1 cellular context compared by ENCODE assay signal in the genomic region with DNA sequence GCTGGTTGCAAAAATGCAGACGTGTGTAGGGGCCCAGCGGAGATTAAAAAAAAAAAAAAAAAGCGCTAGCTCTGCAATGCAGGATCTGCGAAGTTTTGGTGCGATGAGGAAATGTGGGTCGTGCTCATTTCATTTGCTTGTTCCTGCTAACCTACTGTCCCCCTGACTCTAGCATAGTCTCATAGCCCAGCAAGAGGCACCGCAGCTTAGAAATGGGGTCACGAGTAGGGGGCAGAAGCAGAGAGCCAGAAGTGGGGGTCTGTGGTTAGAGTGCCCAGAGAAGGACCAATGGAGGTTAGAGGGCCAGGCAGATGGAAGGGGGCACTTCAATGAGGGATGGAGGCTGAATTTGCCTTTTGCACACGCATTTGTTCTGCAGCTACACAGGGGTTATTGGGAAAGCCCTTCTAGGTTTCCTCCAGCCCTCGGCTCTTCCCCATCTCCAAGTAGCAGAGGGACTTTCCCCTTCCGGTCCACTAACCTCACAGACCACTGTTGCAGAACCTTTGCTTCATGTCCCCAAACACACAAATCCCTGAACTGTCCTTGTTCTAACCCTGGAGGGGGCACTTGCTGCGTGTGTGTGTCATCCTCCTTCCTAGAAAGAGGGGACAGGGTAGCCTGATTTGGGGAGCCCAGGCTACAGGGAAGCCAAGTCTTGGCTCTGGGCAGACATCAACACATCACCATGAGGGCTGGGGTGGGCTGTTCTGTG.
TF ChIP-seq lines count a peak whose summit lies in the region.

No MANE protein-coding gene starts in this region.

TF ChIP-seq in K562, 482 proteins besides CTCF, POLR2A, EP300 and RAD21:
- TF ChIP-seq CREM (IDR thresholded peaks at IDR 0.05; ENCODE audit: low read depth) (no peak), SP1 (CRISPR knock-in tag; IDR thresholded peaks at IDR 0.05) (no peak), ZBED1 (IDR thresholded peaks at IDR 0.05) (no peak), ZNF707 (CRISPR knock-in tag; conservative IDR thresholded peaks at IDR 0.05) (no peak), CREB3L1 (IDR thresholded peaks at IDR 0.05; ENCODE audit: borderline replicate concordance, low read depth) (no peak), HDAC8 (tag; IDR thresholded peaks at IDR 0.05) (no peak), RBFOX2 (IDR thresholded peaks at IDR 0.05; ENCODE audit: low read depth, low read length) (no peak), HNRNPK (IDR thresholded peaks at IDR 0.05; ENCODE audit: low read depth, low read length, poor library complexity, severe bottlenecking) (no peak), ZNF609 (CRISPR knock-in tag; IDR thresholded peaks at IDR 0.05; ENCODE audit: borderline replicate concordance) (no peak), FOXK2 (conservative IDR thresholded peaks at IDR 0.05 in 1 of 2, IDR thresholded peaks at IDR 0.05 in 1 of 2; ENCODE audit: low read depth in 2 of 2) (no peak), RAD51 (IDR thresholded peaks at IDR 0.05; ENCODE audit: borderline replicate concordance, low read depth) (no peak), ZNF263 (CRISPR knock-in tag; IDR thresholded peaks at IDR 0.05; ENCODE audit: borderline replicate concordance) (no peak), CUX1 (CRISPR knock-in tag; IDR thresholded peaks at IDR 0.05) (no peak), PTTG1 (tag; IDR thresholded peaks at IDR 0.05; ENCODE audit: low read depth) (no peak), ELK3 (CRISPR knock-in tag; IDR thresholded peaks at IDR 0.05) (no peak)
- TF ChIP-seq, protein P1, sequence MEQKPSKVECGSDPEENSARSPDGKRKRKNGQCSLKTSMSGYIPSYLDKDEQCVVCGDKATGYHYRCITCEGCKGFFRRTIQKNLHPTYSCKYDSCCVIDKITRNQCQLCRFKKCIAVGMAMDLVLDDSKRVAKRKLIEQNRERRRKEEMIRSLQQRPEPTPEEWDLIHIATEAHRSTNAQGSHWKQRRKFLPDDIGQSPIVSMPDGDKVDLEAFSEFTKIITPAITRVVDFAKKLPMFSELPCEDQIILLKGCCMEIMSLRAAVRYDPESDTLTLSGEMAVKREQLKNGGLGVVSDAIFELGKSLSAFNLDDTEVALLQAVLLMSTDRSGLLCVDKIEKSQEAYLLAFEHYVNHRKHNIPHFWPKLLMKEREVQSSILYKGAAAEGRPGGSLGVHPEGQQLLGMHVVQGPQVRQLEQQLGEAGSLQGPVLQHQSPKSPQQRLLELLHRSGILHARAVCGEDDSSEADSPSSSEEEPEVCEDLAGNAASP (IDR thresholded peaks at IDR 0.05), result no peak
- TF ChIP-seq, protein P2, sequence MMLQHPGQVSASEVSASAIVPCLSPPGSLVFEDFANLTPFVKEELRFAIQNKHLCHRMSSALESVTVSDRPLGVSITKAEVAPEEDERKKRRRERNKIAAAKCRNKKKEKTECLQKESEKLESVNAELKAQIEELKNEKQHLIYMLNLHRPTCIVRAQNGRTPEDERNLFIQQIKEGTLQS (IDR thresholded peaks at IDR 0.05), result no peak
- TF ChIP-seq, protein P2 (CRISPR knock-in tag; conservative IDR thresholded peaks at IDR 0.05), result no peak
- TF ChIP-seq, protein P3, sequence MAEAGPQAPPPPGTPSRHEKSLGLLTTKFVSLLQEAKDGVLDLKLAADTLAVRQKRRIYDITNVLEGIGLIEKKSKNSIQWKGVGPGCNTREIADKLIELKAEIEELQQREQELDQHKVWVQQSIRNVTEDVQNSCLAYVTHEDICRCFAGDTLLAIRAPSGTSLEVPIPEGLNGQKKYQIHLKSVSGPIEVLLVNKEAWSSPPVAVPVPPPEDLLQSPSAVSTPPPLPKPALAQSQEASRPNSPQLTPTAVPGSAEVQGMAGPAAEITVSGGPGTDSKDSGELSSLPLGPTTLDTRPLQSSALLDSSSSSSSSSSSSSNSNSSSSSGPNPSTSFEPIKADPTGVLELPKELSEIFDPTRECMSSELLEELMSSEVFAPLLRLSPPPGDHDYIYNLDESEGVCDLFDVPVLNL (CRISPR knock-in tag; IDR thresholded peaks at IDR 0.05; ENCODE audit: low read depth), result no peak
